Comparison of ENCODE assay signal across 23 cellular contexts in genomic region chr11:69920500-69921428, GRCh38.
A peak's percentile ranks its signal among the peaks of the same experiment; 100 is the strongest.
DNase-seq lines count a peak whose midpoint lies in the region; ATAC-seq and TF ChIP-seq lines count a peak whose summit lies in the region.
"Had no signal": no experiment of that assay in that cellular context is flagged by ENCODE, and none has a peak within 500 bp of the region (broad histone marks: within the 10 kb centered on the region; RNA-seq: fewer than 3 reads in every experiment).

No MANE protein-coding gene starts in this region.

- H3K4me1 Mint-ChIP-seq in activated naive CD4-positive, alpha-beta T cell treated with anti-CD3 and anti-CD28 coated beads, Interleukin-2, amount 10 ng/mL, durations not matched to agents 7 days and 5 days: peaks cover 2% of the 10 kb centered on the region
- H3K4me1 Mint-ChIP-seq in chondrocyte (ENCODE audit: low read depth) (peaks cover 9% of the 10 kb centered on the region), HFFc6 (ENCODE audit: low read depth) (peaks cover 2% of the 10 kb centered on the region)

- 81% methylated on average over 17 of the region's 18 CpGs; no CpG with 5 or more reads in 1 of the 2 donors for WGBS in transverse colon (ENCODE audit: low coverage in 1 of 2), 2 donors

- TF ChIP-seq EP300 in transverse colon (IDR thresholded peaks at IDR 0.05; ENCODE audit: low read depth): no peak

- peak; percentile 6 for DNase-seq in activated naive CD4-positive, alpha-beta T cell treated with anti-CD3 and anti-CD28 coated beads, Interleukin-2, amount 10 ng/mL, durations not matched to agents 7 days and 5 days
- no peak for DNase-seq in activated naive CD4-positive, alpha-beta T cell treated with Interleukin-2 at 50 U/mL for 16 hours
- peak; percentile 89 for DNase-seq in chondrocyte (ENCODE audit: low spot score)
- DNase-seq in lower lobe of right lung: peak; percentile 30
- DNase-seq in transverse colon: peak; percentile 2
- DNase-seq in HFFc6: no peak
- DNase-seq in SKM-1 treated with dmso at 0.1 percent for 144 hours (lab: John Stamatoyannopoulos, UW; ENCODE audit: unreplicated experiment): no peak
- DNase-seq: ACHN; activated CD4-positive, alpha-beta memory T cell treated with anti-CD3 and anti-CD28 coated beads for 36 hours; amniotic stem cell; EL; foreskin keratinocyte; MV-4-11; NCI-H1694 treated with DMSO at 0.1 percent for 48 hours; stimulated activated CD4-positive, alpha-beta T cell treated with anti-CD3 and anti-CD28 coated beads, Interleukin-12 subunit alpha, Interleukin-12 subunit beta, amount 100 ng/mL, for 4 hours; WERI-Rb-1 had no signal

- H3K9me3 ChIP-seq in lower lobe of right lung (no peaks in the 10 kb centered on the region), transverse colon (no peaks in the 10 kb centered on the region)
- H3K9me3 ChIP-seq: mucosa of descending colon, uterus had no signal

- H3K27ac Mint-ChIP-seq in activated naive CD4-positive, alpha-beta T cell treated with anti-CD3 and anti-CD28 coated beads, Interleukin-2, amount 10 ng/mL, durations not matched to agents 7 days and 5 days: no peak overlapping the region
- H3K27ac Mint-ChIP-seq in chondrocyte (ENCODE audit: unreplicated experiment) (no peak overlapping the region), HFFc6 (no peak overlapping the region)
- H3K27ac Mint-ChIP-seq: activated CD4-positive, alpha-beta memory T cell treated with anti-CD3 and anti-CD28 coated beads for 36 hours; neural progenitor cell had no signal

- CTCF ChIA-PET in activated naive CD4-positive, alpha-beta T cell treated with anti-CD3 and anti-CD28 coated beads, Interleukin-2, amount 10 ng/mL, durations not matched to agents 7 days and 5 days (lab: Charles Lee): interaction anchor here (0.6 to 1.9 kb wide), 2 partner anchors 9 to 13 kb away, joined by 3 to 6 read pairs; no protein-coding TSS in a partner anchor

- peaks cover 66% of the 10 kb centered on the region for H3K27me3 Mint-ChIP-seq in activated naive CD4-positive, alpha-beta T cell treated with anti-CD3 and anti-CD28 coated beads, Interleukin-2, amount 10 ng/mL, durations not matched to agents 7 days and 5 days
- H3K27me3 Mint-ChIP-seq in chondrocyte (ENCODE audit: low read depth) (peaks cover 33% of the 10 kb centered on the region), HFFc6 (ENCODE audit: insufficient read depth) (peaks cover 39% of the 10 kb centered on the region)

- in situ Hi-C loops in transverse colon (cut with MboI; ENCODE audit: low pct_ligation_motif_present in 1 of 4, low pct_unique_long_range_greater_than_20kb in 1 of 4, low sequenced_read_pairs in 3 of 4): loop anchor here in 2 of 4 donors (5.0 to 10.0 kb wide), 2 partner anchors 264 to 277 kb away; no protein-coding TSS in a partner anchor

- H3K4me3 ChIP-seq in lower lobe of right lung (no peak overlapping the region), transverse colon (no peak overlapping the region)
- H3K4me3 ChIP-seq: BLaER1 treated with 17β-estradiol and CSF1 and Interleukin-3, amounts not matched to agents 10 nM and 100 nM; cardiac muscle cell; mucosa of descending colon; neural progenitor cell; uterus had no signal

- no peaks in the 10 kb centered on the region for H3K9me3 Mint-ChIP-seq in activated naive CD4-positive, alpha-beta T cell treated with anti-CD3 and anti-CD28 coated beads, Interleukin-2, amount 10 ng/mL, durations not matched to agents 7 days and 5 days
- no peaks in the 10 kb centered on the region for H3K9me3 Mint-ChIP-seq in chondrocyte (ENCODE audit: low read depth)
- no peaks in the 10 kb centered on the region; the same call in 1 of the 2 replicates for H3K9me3 Mint-ChIP-seq in HFFc6
- H3K9me3 Mint-ChIP-seq: activated CD4-positive, alpha-beta memory T cell treated with anti-CD3 and anti-CD28 coated beads for 36 hours had no signal

- H3K36me3 ChIP-seq in lower lobe of right lung (no peaks in the 10 kb centered on the region), transverse colon (no peaks in the 10 kb centered on the region)
- H3K36me3 ChIP-seq: BLaER1 treated with 17β-estradiol and CSF1 and Interleukin-3, amounts not matched to agents 10 nM and 100 nM; cardiac muscle cell; neural progenitor cell; uterus; WERI-Rb-1 had no signal

- H3K4me1 ChIP-seq in lower lobe of right lung: peaks cover 16% of the 10 kb centered on the region
- H3K4me1 ChIP-seq in transverse colon: peaks cover 0 to 14% (median 4%) of the 10 kb centered on the region in 4 donors

- no peak overlapping the region for H3K27ac ChIP-seq in lower lobe of right lung
- no peak overlapping the region for H3K27ac ChIP-seq in transverse colon
- H3K27ac ChIP-seq: BLaER1 treated with 17β-estradiol and CSF1 and Interleukin-3, amounts not matched to agents 10 nM and 100 nM; cardiac muscle cell; epithelial cell of prostate; foreskin keratinocyte; neural progenitor cell; uterus; WERI-Rb-1 had no signal

- no peak for TF ChIP-seq POLR2A in transverse colon (IDR thresholded peaks at IDR 0.05)

- ATAC-seq in lower lobe of right lung (no peak), HG03039 (IDR thresholded peaks at IDR 0.05; ENCODE audit: unreplicated experiment) (no peak)
- ATAC-seq: foreskin keratinocyte, mucosa of descending colon had no signal

- peaks cover 18% of the 10 kb centered on the region for H3K27me3 ChIP-seq in lower lobe of right lung (ENCODE audit: low read depth)
- peaks cover 47% of the 10 kb centered on the region for H3K27me3 ChIP-seq in transverse colon
- H3K27me3 ChIP-seq: uterus had no signal

- intact Hi-C loops in lower lobe of right lung (cut with DNase I) (no loop called here), transverse colon (cut with DNase I; ENCODE audit: low total_unique reads) (no loop called here)

- no peak overlapping the region for H3K4me3 Mint-ChIP-seq in activated naive CD4-positive, alpha-beta T cell treated with anti-CD3 and anti-CD28 coated beads, Interleukin-2, amount 10 ng/mL, durations not matched to agents 7 days and 5 days
- no peak overlapping the region for H3K4me3 Mint-ChIP-seq in chondrocyte (ENCODE audit: unreplicated experiment)
- H3K4me3 Mint-ChIP-seq in HFFc6: no peak overlapping the region
- H3K4me3 Mint-ChIP-seq: activated CD4-positive, alpha-beta memory T cell treated with anti-CD3 and anti-CD28 coated beads for 36 hours; neural progenitor cell had no signal

- no peak for TF ChIP-seq CTCF in chondrocyte (IDR thresholded peaks at IDR 0.05)
- TF ChIP-seq CTCF in lower lobe of right lung (IDR thresholded peaks at IDR 0.05): no peak
- TF ChIP-seq CTCF in transverse colon (IDR thresholded peaks at IDR 0.05): no peak
- no peak for TF ChIP-seq CTCF in HFFc6 (IDR thresholded peaks at IDR 0.05)

- H3K36me3 Mint-ChIP-seq in activated naive CD4-positive, alpha-beta T cell treated with anti-CD3 and anti-CD28 coated beads, Interleukin-2, amount 10 ng/mL, durations not matched to agents 7 days and 5 days: no peaks in the 10 kb centered on the region
- H3K36me3 Mint-ChIP-seq in chondrocyte (ENCODE audit: low read depth): no peaks in the 10 kb centered on the region
- no peaks in the 10 kb centered on the region for H3K36me3 Mint-ChIP-seq in HFFc6 (ENCODE audit: low read depth)
- H3K36me3 Mint-ChIP-seq: activated CD4-positive, alpha-beta memory T cell treated with anti-CD3 and anti-CD28 coated beads for 36 hours; neural progenitor cell had no signal

Comparison
In these comparisons a context has a peak if more than half of its experiments do, and no peak if none do; other contexts are left out.
1. DNase-seq: peak in activated naive CD4-positive, alpha-beta T cell treated with anti-CD3 and anti-CD28 coated beads, Interleukin-2, amount 10 ng/mL, durations not matched to agents 7 days and 5 days (single experiment), chondrocyte (single experiment), lower lobe of right lung (single experiment) and transverse colon (single experiment); none in activated naive CD4-positive, alpha-beta T cell treated with Interleukin-2 at 50 U/mL for 16 hours (single experiment), HFFc6 (single experiment) and SKM-1 treated with dmso at 0.1 percent for 144 hours (single experiment).